ENCODE assay signal across 12 cellular contexts in genomic region chr5:91848453-91848852, GRCh38.
DNase-seq lines count a peak whose midpoint lies in the region; ATAC-seq and TF ChIP-seq lines count a peak whose summit lies in the region.
"Had no signal": no experiment of that assay in that cellular context is flagged by ENCODE, and none has a peak within 500 bp of the region (broad histone marks: within the 10 kb centered on the region; RNA-seq: fewer than 3 reads in every experiment).

No MANE protein-coding gene starts in this region.

- no peaks in the 10 kb centered on the region for H3K27me3 ChIP-seq in ACC112 (ENCODE audit: insufficient read depth, low read length)

- no peaks in the 10 kb centered on the region for H3K36me3 ChIP-seq in ACC112 (ENCODE audit: insufficient read depth, low read length)

- no peaks in the 10 kb centered on the region for H3K79me2 ChIP-seq in ACC112 (ENCODE audit: control insufficient read depth, insufficient read depth, low read length, unreplicated experiment)

- H3K4me1 ChIP-seq in ACC112 (ENCODE audit: control insufficient read depth, insufficient read depth, low read length, unreplicated experiment), result peaks cover 35% of the 10 kb centered on the region

- TF ChIP-seq CTCF in fibroblast of pulmonary artery (IDR thresholded peaks at IDR 0.05; ENCODE audit: low read length, missing control alignments), result no peak

- peak overlapping the region; percentile 51 for H3K27ac ChIP-seq in ACC112 (ENCODE audit: low read depth, low read length)

- peak; percentile 62 for DNase-seq in HS-27A (ENCODE audit: low read depth)
- DNase-seq in fibroblast of pulmonary artery (ENCODE audit: low read depth), result peak; percentile 69
- DNase-seq in amygdala (lab: John Stamatoyannopoulos, UW), result no peak
- no peak for DNase-seq in NCI-H187 (lab: John Stamatoyannopoulos, UW)
- DNase-seq in activated effector memory CD4-positive, alpha-beta T cell treated with Interleukin-2 at 50 U/mL for 16 hours, result no peak
- DNase-seq: activated T-cell treated with anti-CD3 and anti-CD28 coated beads for 4 hours; natural killer cell; NCI-H82; stimulated activated naive CD8-positive, alpha-beta T cell treated with anti-CD3 and anti-CD28 coated beads, Interleukin-15, Interleukin-2, amounts not matched to agents 100 U/mL and 50 U/mL, for 24 hours had no signal

- H3K4me3 ChIP-seq in ACC112 (ENCODE audit: low read depth, low read length) (peak overlapping the region; percentile 13; the same call in 1 of the 2 replicates), fibroblast of pulmonary artery (replicated peaks; ENCODE audit: low read depth, low read length) (no peak overlapping the region)

- peak overlapping the region; percentile 66 for H2AFZ ChIP-seq in ACC112 (ENCODE audit: low read length, unreplicated experiment)

- peak; percentile 85 for ATAC-seq in SK-N-SH treated with all-trans-retinoic acid at 6 μM for 48 hours
- ATAC-seq in GM18520 (IDR thresholded peaks at IDR 0.05; ENCODE audit: unreplicated experiment), result no peak
- ATAC-seq: natural killer cell; stimulated activated naive CD8-positive, alpha-beta T cell treated with anti-CD3 and anti-CD28 coated beads, Interleukin-15, Interleukin-2, amounts not matched to agents 100 U/mL and 50 U/mL, for 24 hours had no signal

TF ChIP-seq in SK-N-SH treated with all-trans-retinoic acid at 6 μM for 48 hours, 23 proteins besides CTCF, POLR2A, EP300 and RAD21:
- no peak for TF ChIP-seq ARNTL (CRISPR knock-in tag; IDR thresholded peaks at IDR 0.05; ENCODE audit: borderline replicate concordance, low read depth)
- TF ChIP-seq POU6F1 (CRISPR knock-in tag; IDR thresholded peaks at IDR 0.05; ENCODE audit: borderline replicate concordance, low read depth), result peak; percentile 60; the same call in 1 of the 2 replicates
- TF ChIP-seq TOX (CRISPR knock-in tag; IDR thresholded peaks at IDR 0.05; ENCODE audit: borderline replicate concordance), result peak; percentile 72; the same call in 1 of the 2 replicates
- TF ChIP-seq ZC3H10 (CRISPR knock-in tag; IDR thresholded peaks at IDR 0.05), result peak; percentile 81; the same call in 1 of the 2 replicates

Comparison
In these comparisons a context has a peak if more than half of its experiments do, and no peak if none do; other contexts are left out.
1. DNase-seq: peak in HS-27A (single experiment) and fibroblast of pulmonary artery (single experiment); none in amygdala (0 of 56), NCI-H187 (0 of 2) and activated effector memory CD4-positive, alpha-beta T cell treated with Interleukin-2 at 50 U/mL for 16 hours (single experiment).